Comparison of ENCODE assay signal across 15 cellular contexts in genomic region chr1:198086051-198086745, GRCh38.
DNase-seq lines count a peak whose midpoint lies in the region; FAIRE-seq and TF ChIP-seq lines count a peak whose summit lies in the region.
"Had no signal": no experiment of that assay in that cellular context is flagged by ENCODE, and none has a peak within 500 bp of the region (broad histone marks: within the 10 kb centered on the region; RNA-seq: fewer than 3 reads in every experiment).

No MANE protein-coding gene starts in this region.

- peak; percentile 19 for FAIRE-seq in kidney (lab: Jason Lieb, UNC)
- FAIRE-seq: A549 had no signal

- no peaks in the 10 kb centered on the region for H3K27me3 ChIP-seq in spleen (replicated peaks in 1 of 7)
- H3K27me3 ChIP-seq: BE2C had no signal

- H3K27ac ChIP-seq in kidney (ENCODE audit: low read depth in 2 of 2, low read length in 2 of 2) (no peak overlapping the region), spleen (no peak overlapping the region)
- H3K27ac ChIP-seq: A549, C4-2B, HL-60 had no signal

- no peaks in the 10 kb centered on the region for H3K9me3 ChIP-seq in kidney (ENCODE audit: control insufficient read depth in 1 of 2, low read length in 2 of 2)
- no peaks in the 10 kb centered on the region for H3K9me3 ChIP-seq in spleen
- H3K9me3 ChIP-seq: A549, BE2C had no signal

- no peak for TF ChIP-seq CTCF in kidney (IDR thresholded peaks at IDR 0.05; ENCODE audit: borderline replicate concordance, extremely low read depth, insufficient read depth)
- no peak for TF ChIP-seq CTCF in spleen (IDR thresholded peaks at IDR 0.05 in 8 of 11, conservative IDR thresholded peaks at IDR 0.05 in 3 of 11)

- H3K36me3 ChIP-seq in kidney (ENCODE audit: control insufficient read depth in 1 of 2, insufficient read depth in 2 of 2, low read length in 2 of 2) (no peaks in the 10 kb centered on the region), spleen (no peaks in the 10 kb centered on the region)
- H3K36me3 ChIP-seq: BE2C had no signal

- DNase-seq in NCI-H1417 (lab: John Stamatoyannopoulos, UW) (peak in 2 of 3 experiments; percentile 16 to 81), dermis blood vessel endothelial cell (peak; percentile 34), kidney (no peak), spleen (no peak), cerebellar nuclear complex (lab: John Stamatoyannopoulos, UW) (no peak), NCI-H2196 (lab: John Stamatoyannopoulos, UW; ENCODE audit: unreplicated experiment) (no peak)
- DNase-seq: BE2C; CD4-positive, alpha-beta memory T cell; DND-41; GDM1; GOT3; H9 had no signal

- 73 to 82% (median 77%) methylated on average over 1 of the region's 1 CpG for WGBS in spleen, 5 donors

- H3K9ac ChIP-seq in kidney (ENCODE audit: low read length in 2 of 2) = no peak overlapping the region

- TF ChIP-seq POLR2A in spleen (IDR thresholded peaks at IDR 0.05) = no peak

- H3K4me3 ChIP-seq in kidney (ENCODE audit: low read length in 2 of 2) (no peak overlapping the region), spleen (no peak overlapping the region)
- H3K4me3 ChIP-seq: A549 had no signal

- intact Hi-C loops in kidney (cut with DNase I) = no loop called here
- intact Hi-C loops in spleen (cut with DNase I; ENCODE audit: low total_unique reads) = loop anchor here (10.0 kb wide), 1 partner anchor 379 kb away; no protein-coding TSS in a partner anchor

- H3K4me1 ChIP-seq in kidney (ENCODE audit: control insufficient read depth in 1 of 2, insufficient read depth in 1 of 2, low read depth in 1 of 2, low read length in 2 of 2) (no peaks in the 10 kb centered on the region), spleen (peaks cover 0 to 10% (median 0%) of the 10 kb centered on the region in 6 donors)
- H3K4me1 ChIP-seq: BE2C had no signal

Comparison
In these comparisons a context has a peak if more than half of its experiments do, and no peak if none do; other contexts are left out.
1. DNase-seq: peak in NCI-H1417 (2 of 3) and dermis blood vessel endothelial cell (single experiment); none in kidney (single experiment), spleen (single experiment), cerebellar nuclear complex (0 of 2) and NCI-H2196 (single experiment).